In genomic region chr2:240960309-240960962, GRCh38 we compare ENCODE assay signal across 9 cellular contexts. TPM values are rescaled to one million over a fixed set of nuclear protein-coding genes. Genes with fewer than 3 reads are reported as not detected.
DNase-seq lines count a peak whose midpoint lies in the region; ATAC-seq and TF ChIP-seq lines count a peak whose summit lies in the region.
"Had no signal": no experiment of that assay in that cellular context is flagged by ENCODE, and none has a peak within 500 bp of the region (broad histone marks: within the 10 kb centered on the region; RNA-seq: fewer than 3 reads in every experiment).

No MANE protein-coding gene starts in this region.

- DNase-seq in NCI-H510A treated with DMSO at 0.1 percent for 48 hours (lab: John Stamatoyannopoulos, UW) (peak; percentile 38), NCI-H510A (lab: John Stamatoyannopoulos, UW) (no peak), choroid plexus epithelial cell (ENCODE audit: low read depth) (peak; percentile 83), left lung (peak; percentile 66 to 83), testis (peak; percentile 79), 8988T (no peak)
- no peak for DNase-seq in stimulated activated naive CD4-positive, alpha-beta T cell (lab: John Stamatoyannopoulos, UW)
- DNase-seq: NCI-H446 had no signal

- H3K27me3 ChIP-seq in left lung (peaks cover 0 to 7% of the 10 kb centered on the region in 2 donors), testis (no peaks in the 10 kb centered on the region)

- no peak overlapping the region for H3K4me3 ChIP-seq in choroid plexus epithelial cell (ENCODE audit: low read depth, low read length)
- H3K4me3 ChIP-seq in left lung, result no peak overlapping the region
- no peak overlapping the region for H3K4me3 ChIP-seq in testis

- ATAC-seq in left lung (peak; percentile 64), HG02973 (IDR thresholded peaks at IDR 0.05; ENCODE audit: unreplicated experiment) (no peak)

- H3K27ac ChIP-seq in left lung, result peak overlapping the region in 1 of 2 donors; percentile 39
- H3K27ac ChIP-seq in testis, result peak overlapping the region; percentile 66 to 68

- no peak for TF ChIP-seq CTCF in choroid plexus epithelial cell (conservative IDR thresholded peaks at IDR 0.05; ENCODE audit: low read depth, low read length)
- TF ChIP-seq CTCF in left lung (IDR thresholded peaks at IDR 0.05), result no peak
- no peak for TF ChIP-seq CTCF in testis (IDR thresholded peaks at IDR 0.05)

- H3K9me3 ChIP-seq in left lung, result no peaks in the 10 kb centered on the region
- no peaks in the 10 kb centered on the region for H3K9me3 ChIP-seq in testis

- H3K4me1 ChIP-seq in left lung (peaks cover 0 to 25% of the 10 kb centered on the region in 2 donors), testis (peaks cover 61% of the 10 kb centered on the region)

- H3K36me3 ChIP-seq in left lung (no peaks in the 10 kb centered on the region), testis (ENCODE audit: low read depth, missing control alignments) (no peaks in the 10 kb centered on the region)

- WGBS in testis, 2 donors, result 28 to 29% methylated on average over 18 to 28 of the region's 28 CpGs

- intact Hi-C loops in left lung (cut with DNase I), result no loop called here
- intact Hi-C loops in testis (cut with DNase I; ENCODE audit: low total_unique reads), result no loop called here

- TF ChIP-seq POLR2A in testis (IDR thresholded peaks at IDR 0.05), result no peak

RNA-seq across cellular contexts. Expression of gene SNED1, which starts 38.0 kb away (rescaled TPM):
- 10 to 100 TPM; 36.4 to 48.2 TPM for total RNA-seq in left lung
- 100 to 1,000 TPM in 1 of 2 donors, 10 to 100 TPM in 1; 82.7 to 107 TPM for total RNA-seq in testis
- 15.8 TPM for polyA plus RNA-seq in testis (ENCODE audit: insufficient read depth, low read depth, low replicate concordance)

RNA-seq across cellular contexts. Expression of gene CROCC2, which starts 54.3 kb away (rescaled TPM):
- total RNA-seq in left lung (1 to 10 TPM in 1 of 2 donors, under 1 TPM in 1; 0.32 to 2.3 TPM), testis (under 1 TPM; 0.43 to 0.55 TPM)
- polyA plus RNA-seq in testis (ENCODE audit: insufficient read depth, low read depth, low replicate concordance), result 0.51 TPM

Comparison
In these comparisons a context has a peak if more than half of its experiments do, and no peak if none do; other contexts are left out.
1. DNase-seq: peak in NCI-H510A treated with DMSO at 0.1 percent for 48 hours (single experiment), choroid plexus epithelial cell (single experiment), left lung (2 of 2) and testis (single experiment); none in NCI-H510A (single experiment), stimulated activated naive CD4-positive, alpha-beta T cell (0 of 6) and 8988T (single experiment).